ENCODE assay signal across 8 cellular contexts in the genomic region with DNA sequence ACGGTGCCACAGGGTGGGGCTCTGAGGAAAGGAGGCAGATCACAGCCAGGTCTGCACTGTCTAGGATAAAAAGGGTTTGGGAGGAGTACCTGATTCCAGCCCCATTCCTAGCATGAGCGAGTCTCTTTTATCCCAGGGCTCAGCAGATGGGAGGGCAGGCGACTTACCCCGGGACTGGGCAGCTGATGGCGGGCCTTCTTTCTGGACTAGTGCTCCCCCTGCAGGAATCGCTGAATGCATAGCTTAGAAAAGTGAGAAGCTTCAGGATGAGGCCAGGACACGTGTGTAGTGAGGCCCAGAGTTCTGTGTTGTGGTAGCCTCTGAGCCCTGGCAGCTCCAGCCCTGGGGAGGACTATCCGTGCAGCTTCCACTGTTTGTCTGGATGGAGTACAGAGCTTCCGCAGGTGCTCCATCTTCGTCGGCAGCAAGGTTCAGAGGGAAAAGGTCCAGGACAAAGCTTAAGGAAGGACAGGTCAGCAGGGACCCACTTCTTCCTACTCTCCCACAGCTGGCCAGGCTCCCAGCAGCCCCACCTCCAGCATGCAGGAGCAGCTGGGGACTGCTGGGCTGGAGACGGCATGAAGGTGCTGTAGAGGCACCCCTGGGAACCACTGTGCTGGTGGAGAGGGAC. TPM values are rescaled to one million over a fixed set of nuclear protein-coding genes. Genes with fewer than 3 reads are reported as not detected.
DNase-seq lines count a peak whose midpoint lies in the region; ATAC-seq, FAIRE-seq and TF ChIP-seq lines count a peak whose summit lies in the region.

No MANE protein-coding gene starts in this region.

- H3K4me3 ChIP-seq in K562: no peak overlapping the region

- peak; percentile 75 for FAIRE-seq in K562 (lab: Jason Lieb, UNC)

- H3K36me3 ChIP-seq in K562 (ENCODE audit: control insufficient read depth, insufficient read depth, low read length): no peaks in the 10 kb centered on the region

- in situ Hi-C loops in K562 (cut with MboI): no loop called here

- H3K27me3 ChIP-seq in K562 (ENCODE audit: control insufficient read depth in 2 of 2, insufficient read depth in 2 of 2, low read length in 2 of 2): peaks cover 5 to 22% of the 10 kb centered on the region in 2 experiments; a peak in 4 of 5 replicates

- no peak overlapping the region for H3K27ac ChIP-seq in K562 (ENCODE audit: extremely low read depth, low read depth, low read length)

- H3K9me3 ChIP-seq in K562 (replicated peaks; ENCODE audit: control insufficient read depth, insufficient read depth, low read depth, low read length): no peaks in the 10 kb centered on the region

- ATAC-seq in HG02763 (IDR thresholded peaks at IDR 0.05; ENCODE audit: unreplicated experiment) (peak; percentile 45), K562 (peak; percentile 96), HG03439 (IDR thresholded peaks at IDR 0.05; ENCODE audit: unreplicated experiment) (no peak)

- peak overlapping the region; percentile 51; the same call in 1 of the 2 replicates for H2AFZ ChIP-seq in K562 (ENCODE audit: low read depth, low read length)

- peak; percentile 86 to 87 for TF ChIP-seq RAD21 in K562 (CRISPR knock-in tag; conservative IDR thresholded peaks at IDR 0.05 in 1 of 2, IDR thresholded peaks at IDR 0.05 in 1 of 2)

- no peak for TF ChIP-seq POLR2A in K562 (conservative IDR thresholded peaks at IDR 0.05)

- CTCF ChIA-PET in K562 (lab: Yijun Ruan, JAX; ENCODE audit: low intra/inter-chr PET ratio): interaction anchor here (0.7 to 1.4 kb wide), 3 partner anchors 337 to 642 kb away, joined by 3 to 5 read pairs (median 3); no protein-coding TSS in a partner anchor

- DNase-seq in DMS114 treated with DMSO at 0.1 percent for 48 hours (lab: John Stamatoyannopoulos, UW; ENCODE audit: unreplicated experiment) (peak; percentile 74), NOMO-1 treated with dmso at 0.1 percent for 144 hours (lab: John Stamatoyannopoulos, UW; ENCODE audit: unreplicated experiment) (peak; percentile 49), K562 (ENCODE audit: extremely low read depth in 1 of 4, low spot score in 3 of 4) (peak; percentile 25 to 64 (median 42)), iPS DF 4.7 (ENCODE audit: extremely low read depth, low spot score) (peak; percentile 28), GM19240 (ENCODE audit: insufficient read length, low spot score) (no peak)
- DNase-seq in stimulated activated CD4-positive, alpha-beta T cell treated with anti-CD3 and anti-CD28 coated beads, Interleukin-15, amount 100 ng/mL, for 24 hours: peak; percentile 43

- no peaks in the 10 kb centered on the region for H4K20me1 ChIP-seq in K562 (replicated peaks; ENCODE audit: control insufficient read depth, insufficient read depth, low read length)

- POLR2A ChIA-PET in K562 (lab: Yijun Ruan, JAX): interaction anchor here (0.8 to 1.2 kb wide), 4 partner anchors 9 to 106 kb away, joined by 3 to 4 read pairs (median 4); no protein-coding TSS in a partner anchor

- no TSS peak for BruUV-seq in K562 (replicated peaks; lab: Mats Ljungman, UMichigan)

- no peaks in the 10 kb centered on the region for H3K79me2 ChIP-seq in K562 (ENCODE audit: control insufficient read depth, insufficient read depth, low read length)

- H3K4me1 ChIP-seq in K562 (replicated peaks in 1 of 2; ENCODE audit: control insufficient read depth in 2 of 2, insufficient read depth in 2 of 2, low read length in 2 of 2): no peaks in the 10 kb centered on the region

- no peak for TF ChIP-seq EP300 in K562 (IDR thresholded peaks at IDR 0.05; ENCODE audit: low read length)

- TF ChIP-seq CTCF in K562 (IDR thresholded peaks at IDR 0.05 in 2 of 3, conservative IDR thresholded peaks at IDR 0.05 in 1 of 3; ENCODE audit: insufficient read depth in 2 of 3, low read depth in 1 of 3, low read length in 3 of 3): peak; percentile 61 to 79 (median 75)

- intact Hi-C loops in K562 (cut with micrococcal nuclease): loop anchor here (1.0 to 5.0 kb wide), 5 partner anchors 92 to 642 kb away; no protein-coding TSS in a partner anchor

- 1% methylated on average over 12 of the region's 12 CpGs for WGBS in K562 (ENCODE audit: insufficient coverage, low coverage, missing lambda C conversion rate)

- H3K4me2 ChIP-seq in K562 (ENCODE audit: insufficient read depth, low read length): no peak overlapping the region

- H3K9ac ChIP-seq in K562 (ENCODE audit: insufficient read depth in 1 of 2, low read depth in 2 of 2, low read length in 2 of 2): no peak overlapping the region

- H3K9me1 ChIP-seq in K562 (ENCODE audit: control insufficient read depth, insufficient read depth, low read length): peaks cover 2% of the 10 kb centered on the region

TF ChIP-seq in K562, 482 proteins besides CTCF, POLR2A, EP300 and RAD21 (continues in another document):
- TF ChIP-seq, protein P1, sequence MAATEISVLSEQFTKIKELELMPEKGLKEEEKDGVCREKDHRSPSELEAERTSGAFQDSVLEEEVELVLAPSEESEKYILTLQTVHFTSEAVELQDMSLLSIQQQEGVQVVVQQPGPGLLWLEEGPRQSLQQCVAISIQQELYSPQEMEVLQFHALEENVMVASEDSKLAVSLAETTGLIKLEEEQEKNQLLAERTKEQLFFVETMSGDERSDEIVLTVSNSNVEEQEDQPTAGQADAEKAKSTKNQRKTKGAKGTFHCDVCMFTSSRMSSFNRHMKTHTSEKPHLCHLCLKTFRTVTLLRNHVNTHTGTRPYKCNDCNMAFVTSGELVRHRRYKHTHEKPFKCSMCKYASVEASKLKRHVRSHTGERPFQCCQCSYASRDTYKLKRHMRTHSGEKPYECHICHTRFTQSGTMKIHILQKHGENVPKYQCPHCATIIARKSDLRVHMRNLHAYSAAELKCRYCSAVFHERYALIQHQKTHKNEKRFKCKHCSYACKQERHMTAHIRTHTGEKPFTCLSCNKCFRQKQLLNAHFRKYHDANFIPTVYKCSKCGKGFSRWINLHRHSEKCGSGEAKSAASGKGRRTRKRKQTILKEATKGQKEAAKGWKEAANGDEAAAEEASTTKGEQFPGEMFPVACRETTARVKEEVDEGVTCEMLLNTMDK (IDR thresholded peaks at IDR 0.05; ENCODE audit: borderline replicate concordance, insufficient read depth, low read depth, low read length, poor library complexity, severe bottlenecking): peak; percentile 51
- TF ChIP-seq, protein P2, sequence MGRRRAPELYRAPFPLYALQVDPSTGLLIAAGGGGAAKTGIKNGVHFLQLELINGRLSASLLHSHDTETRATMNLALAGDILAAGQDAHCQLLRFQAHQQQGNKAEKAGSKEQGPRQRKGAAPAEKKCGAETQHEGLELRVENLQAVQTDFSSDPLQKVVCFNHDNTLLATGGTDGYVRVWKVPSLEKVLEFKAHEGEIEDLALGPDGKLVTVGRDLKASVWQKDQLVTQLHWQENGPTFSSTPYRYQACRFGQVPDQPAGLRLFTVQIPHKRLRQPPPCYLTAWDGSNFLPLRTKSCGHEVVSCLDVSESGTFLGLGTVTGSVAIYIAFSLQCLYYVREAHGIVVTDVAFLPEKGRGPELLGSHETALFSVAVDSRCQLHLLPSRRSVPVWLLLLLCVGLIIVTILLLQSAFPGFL (CRISPR knock-in tag; IDR thresholded peaks at IDR 0.05): no peak
- no peak for TF ChIP-seq ZNF507 (tag; conservative IDR thresholded peaks at IDR 0.05)

RNA-seq across cellular contexts. Expression of a gene that starts 30.4 kb away (rescaled TPM):
- total RNA-seq in K562 (2011; cell fraction: chromatin; rRNA removed; ENCODE audit: low replicate concordance): 7.3 and 10.3 TPM in 2 replicates
- 7.8 and 7.9 TPM in 2 replicates for total RNA-seq in K562 (2011; cell fraction: nucleolus; rRNA removed)
- 10.5 and 13.7 TPM in 2 replicates for total RNA-seq in K562 (2011; cell fraction: nucleoplasm; rRNA removed)
- 32.2 and 33.1 TPM in 2 replicates for total RNA-seq in K562 (2014; rRNA removed)
- total RNA-seq in K562 (2014; rRNA removed; fragmentation: Illumina TruSeq; extraction: Trizol): 27.3 and 29.6 TPM in 2 replicates
- 38.9 and 40.0 TPM in 2 replicates for total RNA-seq in K562 (2015; rRNA removed; fragmentation: Illumina TruSeq; extraction: Trizol)
- 49.5 and 52.3 TPM in 2 replicates for total RNA-seq in K562 (2021)
- 41.8 and 46.5 TPM in 2 replicates for polyA plus RNA-seq in K562 (2011; rRNA removed)
- 40.7 and 66.0 TPM in 2 replicates for polyA plus RNA-seq in K562 (2011; cell fraction: cytosol; rRNA removed)
- polyA plus RNA-seq in K562 (2011; cell fraction: nucleus; rRNA removed): 30.8 and 37.3 TPM in 2 replicates
- polyA plus RNA-seq in K562 (2012): 31.3 and 34.4 TPM in 2 replicates
- polyA plus RNA-seq in K562 (2014; fragmentation: Illumina TruSeq; extraction: Trizol): 40.6 and 58.6 TPM in 2 replicates
- 100 to 1,000 TPM; 115 to 121 TPM for polyA plus RNA-seq in K562 (2014; fragmentation: Nextera tagmentation; extraction: Ambion mirVana)
- polyA plus RNA-seq in K562 (2014; rRNA removed): 48.0 and 54.6 TPM in 2 replicates
- polyA minus RNA-seq in K562 (2011; rRNA and poly(A)+ RNA removed): 24.1 and 28.4 TPM in 2 replicates
- 15.6 and 19.9 TPM in 2 replicates for polyA minus RNA-seq in K562 (2011; cell fraction: cytosol; rRNA and poly(A)+ RNA removed)
- polyA minus RNA-seq in K562 (2011; cell fraction: nucleus; rRNA and poly(A)+ RNA removed): 4.7 and 6.4 TPM in 2 replicates

RNA-seq across cellular contexts. Expression of a gene that starts 37.2 kb away (rescaled TPM):
- 0.37 and 0.74 TPM in 2 replicates for total RNA-seq in K562 (2011; cell fraction: chromatin; rRNA removed; ENCODE audit: low replicate concordance)
- total RNA-seq in K562 (2011; cell fraction: nucleolus; rRNA removed): 0.50 and 0.66 TPM in 2 replicates
- 0.22 and 1.3 TPM in 2 replicates for total RNA-seq in K562 (2011; cell fraction: nucleoplasm; rRNA removed)
- total RNA-seq in K562 (2014; rRNA removed): 0.53 TPM in 1 of 2 replicates, not detected in the other
- total RNA-seq in K562 (2014; rRNA removed; fragmentation: Illumina TruSeq; extraction: Trizol): 0.16 and 0.29 TPM in 2 replicates
- 0.11 TPM in 1 of 2 replicates, not detected in the other for total RNA-seq in K562 (2015; rRNA removed; fragmentation: Illumina TruSeq; extraction: Trizol)
- total RNA-seq in K562 (2021): 0.07 and 0.60 TPM in 2 replicates
- polyA plus RNA-seq in K562 (2011; rRNA removed): 0.15 and 0.36 TPM in 2 replicates
- polyA plus RNA-seq in K562 (2011; cell fraction: cytosol; rRNA removed): 0.09 and 0.15 TPM in 2 replicates
- polyA plus RNA-seq in K562 (2011; cell fraction: nucleus; rRNA removed): 0.20 and 0.63 TPM in 2 replicates
- polyA plus RNA-seq in K562 (2012): 0.30 and 0.79 TPM in 2 replicates
- 0.39 and 0.40 TPM in 2 replicates for polyA plus RNA-seq in K562 (2014; fragmentation: Illumina TruSeq; extraction: Trizol)
- polyA plus RNA-seq in K562 (2014; fragmentation: Nextera tagmentation; extraction: Ambion mirVana): under 1 TPM in 1 of 2 experiments, not detected in 1; 0.25 TPM
- 0.50 and 2.5 TPM in 2 replicates for polyA plus RNA-seq in K562 (2014; rRNA removed)
- 0.18 and 0.33 TPM in 2 replicates for polyA minus RNA-seq in K562 (2011; rRNA and poly(A)+ RNA removed)
- polyA minus RNA-seq in K562 (2011; cell fraction: cytosol; rRNA and poly(A)+ RNA removed): not detected in 2 replicates
- 0.11 and 0.81 TPM in 2 replicates for polyA minus RNA-seq in K562 (2011; cell fraction: nucleus; rRNA and poly(A)+ RNA removed)
